Comparison of ENCODE assay signal across 18 cellular contexts in the genomic region with DNA sequence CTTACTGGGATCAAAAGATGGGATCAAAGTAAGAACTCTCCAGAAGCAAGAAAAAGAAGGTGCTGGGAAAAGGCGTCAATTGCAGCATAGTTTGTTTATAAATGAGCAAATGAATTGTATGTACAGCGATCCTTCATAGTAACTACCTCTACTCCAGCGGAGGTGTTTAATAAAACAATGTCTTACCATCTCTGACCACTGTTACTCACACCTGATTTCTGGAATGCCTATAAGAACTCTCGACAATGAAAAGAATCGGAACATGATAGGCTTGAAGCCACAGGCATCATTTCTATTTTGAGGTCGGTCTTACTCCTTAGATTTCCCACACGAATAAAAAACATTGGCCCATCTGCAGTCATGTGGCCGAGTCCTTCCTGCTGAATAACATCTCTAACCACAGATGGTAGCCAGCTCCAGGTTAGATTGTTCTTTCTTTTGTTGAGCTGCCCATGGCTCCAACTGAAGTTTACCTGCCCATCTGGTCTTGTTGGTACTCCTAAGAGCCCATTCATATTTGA.
A peak's percentile ranks its signal among the peaks of the same experiment; 100 is the strongest.
DNase-seq lines count a peak whose midpoint lies in the region; ATAC-seq, FAIRE-seq and TF ChIP-seq lines count a peak whose summit lies in the region.
"Had no signal": no experiment of that assay in that cellular context is flagged by ENCODE, and none has a peak within 500 bp of the region (broad histone marks: within the 10 kb centered on the region; RNA-seq: fewer than 3 reads in every experiment).

No MANE protein-coding gene starts in this region.

- TF ChIP-seq POLR2A in GM12892 (IDR thresholded peaks at IDR 0.05; ENCODE audit: low read depth, low read length) (no peak), esophagus muscularis mucosa (IDR thresholded peaks at IDR 0.05; ENCODE audit: low read depth) (no peak)

- no peak for TF ChIP-seq EP300 in esophagus muscularis mucosa (IDR thresholded peaks at IDR 0.05)

- H3K36me3 ChIP-seq in esophagus muscularis mucosa, result no peaks in the 10 kb centered on the region

- FAIRE-seq in GM12892 (lab: Jason Lieb, UNC), result peak; percentile 72
- FAIRE-seq: D721Med, G401.6, H54 had no signal

- peaks cover 21 to 34% (median 26%) of the 10 kb centered on the region in 3 donors for H3K4me1 Mint-ChIP-seq in naive B cell

- H3K9me3 Mint-ChIP-seq in naive B cell, result no peaks in the 10 kb centered on the region
- H3K9me3 Mint-ChIP-seq: CD8-positive, alpha-beta T cell had no signal

- no peaks in the 10 kb centered on the region for H3K27me3 ChIP-seq in esophagus muscularis mucosa

- no peaks in the 10 kb centered on the region for H3K27me3 Mint-ChIP-seq in naive B cell

- no peak for ATAC-seq in naive B cell (ENCODE audit: low read depth in 2 of 2)
- no peak for ATAC-seq in GM18868 (IDR thresholded peaks at IDR 0.05; ENCODE audit: unreplicated experiment)
- ATAC-seq: CD8-positive, alpha-beta T cell; HCT116 had no signal

- DNase-seq in GM12892 (ENCODE audit: insufficient read length) (no peak), SW480 (ENCODE audit: low spot score) (peak; percentile 40), naive B cell (no peak), esophagus muscularis mucosa (ENCODE audit: extremely low spot score) (no peak)
- DNase-seq in stimulated activated CD4-positive, alpha-beta T cell treated with anti-CD3 and anti-CD28 coated beads, Interleukin-12 subunit alpha, Interleukin-12 subunit beta, amount 100 ng/mL, for 4 hours, result no peak
- DNase-seq: CD8-positive, alpha-beta T cell; COR-L47; DMS153; DMS79 treated with DMSO at 0.1 percent for 48 hours; EL; GM23248 had no signal

- TF ChIP-seq CTCF in esophagus muscularis mucosa (IDR thresholded peaks at IDR 0.05), result no peak

- peak overlapping the region in 1 of 4 donors; percentile 7 for H3K27ac ChIP-seq in esophagus muscularis mucosa (replicated peaks in 1 of 4)
- H3K27ac ChIP-seq: GM23248, HL-60 had no signal

- no peak overlapping the region for H3K4me3 Mint-ChIP-seq in naive B cell
- H3K4me3 Mint-ChIP-seq: CD14-positive monocyte; CD8-positive, alpha-beta T cell had no signal

- no peaks in the 10 kb centered on the region for H3K36me3 Mint-ChIP-seq in naive B cell
- H3K36me3 Mint-ChIP-seq: CD14-positive monocyte; CD8-positive, alpha-beta T cell had no signal

- no peak overlapping the region for H3K4me3 ChIP-seq in esophagus muscularis mucosa
- H3K4me3 ChIP-seq: GM23248 had no signal

- H3K9me3 ChIP-seq in esophagus muscularis mucosa, result no peaks in the 10 kb centered on the region

- H3K27ac Mint-ChIP-seq in naive B cell, result peak overlapping the region in 4 of 6 donors; percentile 18 to 62 (median 30)
- H3K27ac Mint-ChIP-seq: CD8-positive, alpha-beta T cell had no signal

- intact Hi-C loops in esophagus muscularis mucosa (cut with DNase I), result no loop called here

- H3K4me1 ChIP-seq in esophagus muscularis mucosa, result peaks cover 20 to 60% (median 51%) of the 10 kb centered on the region in 4 donors

- 70% methylated on average over 8 of the region's 8 CpGs for WGBS in esophagus muscularis mucosa
